13 cellular contexts compared by ENCODE assay signal in the genomic region with DNA sequence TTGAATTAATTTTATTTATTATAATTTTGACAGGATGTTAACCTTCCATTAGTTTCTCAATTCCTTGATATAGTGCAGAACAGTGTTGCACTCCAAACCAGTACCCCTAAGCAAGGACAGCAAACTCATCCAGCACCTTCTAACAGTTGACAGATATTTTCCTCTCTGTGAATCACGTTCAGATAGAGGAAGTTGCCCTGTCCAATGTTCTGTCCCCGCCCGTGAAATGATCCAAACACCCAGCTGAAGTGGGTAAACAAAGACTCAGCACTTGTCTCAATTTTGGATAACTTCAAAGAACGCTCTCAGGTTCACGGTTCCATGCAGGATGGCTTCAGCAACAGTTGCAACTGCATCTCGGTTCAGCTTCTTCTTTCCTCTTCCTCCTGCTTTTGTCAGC.
"Had no signal": no experiment of that assay in that cellular context is flagged by ENCODE, and none has a peak within 500 bp of the region (broad histone marks: within the 10 kb centered on the region; RNA-seq: fewer than 3 reads in every experiment).

No MANE protein-coding gene starts in this region.

- H3K4me1 Mint-ChIP-seq: immature natural killer cell; naive thymus-derived CD4-positive, alpha-beta T cell had no signal

- DNase-seq: effector memory CD4-positive, alpha-beta T cell; immature natural killer cell; mammary epithelial cell; naive thymus-derived CD4-positive, alpha-beta T cell; posterior cingulate gyrus; stimulated activated CD4-positive, alpha-beta T cell treated with anti-CD3 and anti-CD28 coated beads, Interleukin-2, amount 100 ng/mL, for 48 hours; stimulated activated naive CD8-positive, alpha-beta T cell treated with anti-CD3 and anti-CD28 coated beads, Interleukin-15, Interleukin-2, amounts not matched to agents 100 U/mL and 50 U/mL, for 24 hours; thyroid gland had no signal

- H3K36me3 Mint-ChIP-seq: immature natural killer cell; naive thymus-derived CD4-positive, alpha-beta T cell; type B pancreatic cell had no signal

- H3K27ac ChIP-seq: neutrophil, suprapubic skin, thyroid gland had no signal

- H3K27me3 Mint-ChIP-seq: naive thymus-derived CD4-positive, alpha-beta T cell; type B pancreatic cell had no signal

- H3K4me2 ChIP-seq: smooth muscle cell had no signal

- H3K9me3 ChIP-seq: neutrophil, suprapubic skin, thyroid gland had no signal

- ATAC-seq: esophagus mucosa; naive thymus-derived CD4-positive, alpha-beta T cell; stimulated activated naive CD8-positive, alpha-beta T cell treated with anti-CD3 and anti-CD28 coated beads, Interleukin-15, Interleukin-2, amounts not matched to agents 100 U/mL and 50 U/mL, for 24 hours had no signal

- H3K4me3 Mint-ChIP-seq: immature natural killer cell; naive thymus-derived CD4-positive, alpha-beta T cell; type B pancreatic cell had no signal

- H3K4me3 ChIP-seq: smooth muscle cell, suprapubic skin, thyroid gland had no signal

- H3K27me3 ChIP-seq: neutrophil, suprapubic skin, thyroid gland had no signal

- H3K27ac Mint-ChIP-seq: immature natural killer cell; naive thymus-derived CD4-positive, alpha-beta T cell; type B pancreatic cell had no signal

- H3K4me1 ChIP-seq: suprapubic skin, thyroid gland had no signal

- H3K9me3 Mint-ChIP-seq: type B pancreatic cell had no signal

- H3K36me3 ChIP-seq: neutrophil, suprapubic skin, thyroid gland had no signal
